28 cellular contexts compared by ENCODE assay signal in the genomic region with DNA sequence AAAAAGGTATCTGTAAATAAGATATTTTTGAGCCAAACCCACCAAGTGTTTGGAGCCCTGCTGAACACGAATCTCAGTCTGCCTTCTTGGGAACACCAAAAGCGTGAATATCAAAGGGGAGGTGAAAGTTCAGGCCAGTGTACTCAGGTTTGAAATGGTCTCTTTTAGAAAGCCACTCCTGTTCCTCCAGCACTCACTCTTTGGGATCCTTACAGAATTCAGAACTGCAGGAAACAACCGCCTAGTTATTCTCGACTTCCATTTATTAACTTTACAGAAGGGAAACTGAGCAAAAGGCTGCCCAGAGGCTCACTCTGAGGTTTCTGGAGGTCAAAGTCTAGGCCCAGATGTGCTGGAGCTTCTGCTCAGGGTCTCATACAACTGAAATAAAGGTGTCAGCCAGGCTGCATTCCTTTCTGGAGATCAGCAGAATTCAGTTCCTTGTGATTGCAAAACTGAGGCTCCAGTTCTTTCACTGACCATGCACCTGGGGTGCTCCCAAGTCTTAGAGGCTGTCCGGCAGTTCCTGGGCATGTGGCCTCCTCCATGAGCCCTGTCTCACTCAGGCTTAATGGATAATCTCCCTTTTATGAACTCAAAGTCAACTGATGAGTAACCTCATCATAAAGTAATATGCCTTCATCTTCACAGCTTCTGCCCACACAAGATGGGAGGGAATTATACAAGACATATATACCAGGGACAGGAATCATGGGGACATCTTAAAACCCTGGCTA.
DNase-seq lines count a peak whose midpoint lies in the region; ATAC-seq, FAIRE-seq and TF ChIP-seq lines count a peak whose summit lies in the region.
"Had no signal": no experiment of that assay in that cellular context is flagged by ENCODE, and none has a peak within 500 bp of the region (broad histone marks: within the 10 kb centered on the region; RNA-seq: fewer than 3 reads in every experiment).

No MANE protein-coding gene starts in this region.

- H3K79me2 ChIP-seq in hepatocyte, result no peaks in the 10 kb centered on the region

- no peak overlapping the region for H2AFZ ChIP-seq in hepatocyte

- no peak overlapping the region for H3K4me3 ChIP-seq in hepatocyte
- no peak overlapping the region for H3K4me3 ChIP-seq in thymus (ENCODE audit: low read length)
- H3K4me3 ChIP-seq: lung, thoracic aorta had no signal

- peak overlapping the region; percentile 7 for H3K4me2 ChIP-seq in hepatocyte

- peaks cover 69% of the 10 kb centered on the region for H3K4me1 Mint-ChIP-seq in activated naive CD8-positive, alpha-beta T cell treated with anti-CD3 and anti-CD28 coated beads, Interleukin-2, amount 50 U/mL, for 24 hours
- H3K4me1 Mint-ChIP-seq in activated naive CD8-positive, alpha-beta T cell treated with anti-CD3 and anti-CD28 coated beads for 36 hours, result peaks cover 65% of the 10 kb centered on the region
- peaks cover 45% of the 10 kb centered on the region for H3K4me1 Mint-ChIP-seq in activated T-helper 17 cell treated with anti-CD3 and anti-CD28 coated beads, Interleukin-2, amount 50 U/mL, for 72 hours

- H3K27ac ChIP-seq in hepatocyte, result peak overlapping the region; percentile 86
- peak overlapping the region; percentile 20 for H3K27ac ChIP-seq in thymus (ENCODE audit: low read depth)
- H3K27ac ChIP-seq: thoracic aorta had no signal

- H3K4me3 Mint-ChIP-seq in activated naive CD8-positive, alpha-beta T cell treated with anti-CD3 and anti-CD28 coated beads, Interleukin-2, amount 50 U/mL, for 24 hours, result no peak overlapping the region
- no peak overlapping the region for H3K4me3 Mint-ChIP-seq in activated naive CD8-positive, alpha-beta T cell treated with anti-CD3 and anti-CD28 coated beads for 36 hours
- H3K4me3 Mint-ChIP-seq in activated T-helper 17 cell treated with anti-CD3 and anti-CD28 coated beads, Interleukin-2, amount 50 U/mL, for 72 hours, result peak overlapping the region; percentile 69
- H3K4me3 Mint-ChIP-seq: B cell had no signal

- H3K27me3 ChIP-seq in hepatocyte (no peaks in the 10 kb centered on the region), thymus (ENCODE audit: control insufficient read depth, insufficient read depth) (no peaks in the 10 kb centered on the region)

- H3K9me3 ChIP-seq in hepatocyte (ENCODE audit: low read depth), result no peaks in the 10 kb centered on the region
- H3K9me3 ChIP-seq in thymus (ENCODE audit: control insufficient read depth), result no peaks in the 10 kb centered on the region
- H3K9me3 ChIP-seq: thoracic aorta had no signal

- TF ChIP-seq CTCF in hepatocyte (IDR thresholded peaks at IDR 0.05; ENCODE audit: poor library complexity), result no peak

- ATAC-seq in activated naive CD8-positive, alpha-beta T cell treated with anti-CD3 and anti-CD28 coated beads, Interleukin-2, amount 50 U/mL, for 24 hours, result peak; percentile 21
- ATAC-seq in activated T-helper 17 cell treated with anti-CD3 and anti-CD28 coated beads, Interleukin-2, amount 50 U/mL, for 72 hours (replicated peaks), result no peak
- ATAC-seq: stimulated activated naive CD8-positive, alpha-beta T cell treated with anti-CD3 and anti-CD28 coated beads, Interleukin-15, Interleukin-2, amounts not matched to agents 100 U/mL and 50 U/mL, for 24 hours had no signal

- DNase-seq in activated naive CD8-positive, alpha-beta T cell treated with anti-CD3 and anti-CD28 coated beads, Interleukin-2, amount 50 U/mL, for 24 hours, result no peak
- DNase-seq in activated naive CD8-positive, alpha-beta T cell treated with anti-CD3 and anti-CD28 coated beads for 36 hours, result no peak
- DNase-seq in hepatocyte (ENCODE audit: low spot score), result peak; percentile 67
- no peak for DNase-seq in stimulated activated naive CD4-positive, alpha-beta T cell (lab: John Stamatoyannopoulos, UW)
- no peak for DNase-seq in RCC 7860 (ENCODE audit: low spot score)
- no peak for DNase-seq in DMS53 (lab: John Stamatoyannopoulos, UW)
- DNase-seq: activated CD4-positive, alpha-beta T cell treated with anti-CD3 and anti-CD28 coated beads, Interleukin-2, amount 50 U/mL, for 4 hours; activated gamma-delta T cell treated with Interleukin-2 at 50 U/mL for 16 hours; cerebellar nuclear complex; COR-L47; DMS79 treated with DMSO at 0.1 percent for 48 hours; GF-D8; glutamatergic neuron; islet precursor cell; NCI-H1092; NCI-H187; NCI-H2171; NCI-H524; NK-92 treated with Interleukin-12 subunit alpha and Interleukin-12 subunit beta, amount 100 ng/mL, for 24 hours; SHP77 treated with DMSO at 0.1 percent for 48 hours; stimulated activated naive CD8-positive, alpha-beta T cell treated with anti-CD3 and anti-CD28 coated beads, Interleukin-15, Interleukin-2, amounts not matched to agents 100 U/mL and 50 U/mL, for 24 hours had no signal

- H3K9me3 Mint-ChIP-seq in activated naive CD8-positive, alpha-beta T cell treated with anti-CD3 and anti-CD28 coated beads, Interleukin-2, amount 50 U/mL, for 24 hours, result peaks cover 4% of the 10 kb centered on the region
- peaks cover 3% of the 10 kb centered on the region for H3K9me3 Mint-ChIP-seq in activated naive CD8-positive, alpha-beta T cell treated with anti-CD3 and anti-CD28 coated beads for 36 hours
- H3K9me3 Mint-ChIP-seq in activated T-helper 17 cell treated with anti-CD3 and anti-CD28 coated beads, Interleukin-2, amount 50 U/mL, for 72 hours, result no peaks in the 10 kb centered on the region

- WGBS in hepatocyte (ENCODE audit: low lambda C conversion rate, missing lambda C conversion rate), result 67% methylated on average over 5 of the region's 5 CpGs
- WGBS in thymus, result 97% methylated on average over 5 of the region's 5 CpGs

- H3K9me2 ChIP-seq in hepatocyte (replicated peaks; ENCODE audit: insufficient read depth), result no peaks in the 10 kb centered on the region

- no peak overlapping the region for H3K27ac Mint-ChIP-seq in activated naive CD8-positive, alpha-beta T cell treated with anti-CD3 and anti-CD28 coated beads, Interleukin-2, amount 50 U/mL, for 24 hours
- H3K27ac Mint-ChIP-seq in activated naive CD8-positive, alpha-beta T cell treated with anti-CD3 and anti-CD28 coated beads for 36 hours, result no peak overlapping the region
- H3K27ac Mint-ChIP-seq in activated T-helper 17 cell treated with anti-CD3 and anti-CD28 coated beads, Interleukin-2, amount 50 U/mL, for 72 hours, result peak overlapping the region; percentile 89
- H3K27ac Mint-ChIP-seq: B cell had no signal

- H3K36me3 Mint-ChIP-seq in activated naive CD8-positive, alpha-beta T cell treated with anti-CD3 and anti-CD28 coated beads, Interleukin-2, amount 50 U/mL, for 24 hours (ENCODE audit: low read depth), result no peaks in the 10 kb centered on the region
- peaks cover 3% of the 10 kb centered on the region for H3K36me3 Mint-ChIP-seq in activated naive CD8-positive, alpha-beta T cell treated with anti-CD3 and anti-CD28 coated beads for 36 hours
- no peaks in the 10 kb centered on the region for H3K36me3 Mint-ChIP-seq in activated T-helper 17 cell treated with anti-CD3 and anti-CD28 coated beads, Interleukin-2, amount 50 U/mL, for 72 hours (ENCODE audit: low read depth)

- H4K20me1 ChIP-seq in hepatocyte (ENCODE audit: insufficient read depth, poor library complexity, severe bottlenecking), result no peaks in the 10 kb centered on the region

- no peaks in the 10 kb centered on the region for H3K27me3 Mint-ChIP-seq in activated naive CD8-positive, alpha-beta T cell treated with anti-CD3 and anti-CD28 coated beads, Interleukin-2, amount 50 U/mL, for 24 hours
- H3K27me3 Mint-ChIP-seq in activated naive CD8-positive, alpha-beta T cell treated with anti-CD3 and anti-CD28 coated beads for 36 hours, result no peaks in the 10 kb centered on the region
- no peaks in the 10 kb centered on the region for H3K27me3 Mint-ChIP-seq in activated T-helper 17 cell treated with anti-CD3 and anti-CD28 coated beads, Interleukin-2, amount 50 U/mL, for 72 hours
- H3K27me3 Mint-ChIP-seq: B cell had no signal

- H3K36me3 ChIP-seq in hepatocyte (replicated peaks; ENCODE audit: insufficient read depth, low read depth) (no peaks in the 10 kb centered on the region), thymus (ENCODE audit: control insufficient read depth, insufficient read depth) (no peaks in the 10 kb centered on the region)
- H3K36me3 ChIP-seq: thoracic aorta had no signal

- no peak for FAIRE-seq in RCC 7860 (lab: Jason Lieb, UNC)
- FAIRE-seq: endothelial cell of umbilical vein, H54 had no signal

- H3K4me1 ChIP-seq in hepatocyte (ENCODE audit: insufficient read depth) (peaks cover 31% of the 10 kb centered on the region), thymus (ENCODE audit: control insufficient read depth, insufficient read depth, low read length) (peaks cover 26% of the 10 kb centered on the region)
